Comparison of ENCODE assay signal across 9 cellular contexts in the genomic region with DNA sequence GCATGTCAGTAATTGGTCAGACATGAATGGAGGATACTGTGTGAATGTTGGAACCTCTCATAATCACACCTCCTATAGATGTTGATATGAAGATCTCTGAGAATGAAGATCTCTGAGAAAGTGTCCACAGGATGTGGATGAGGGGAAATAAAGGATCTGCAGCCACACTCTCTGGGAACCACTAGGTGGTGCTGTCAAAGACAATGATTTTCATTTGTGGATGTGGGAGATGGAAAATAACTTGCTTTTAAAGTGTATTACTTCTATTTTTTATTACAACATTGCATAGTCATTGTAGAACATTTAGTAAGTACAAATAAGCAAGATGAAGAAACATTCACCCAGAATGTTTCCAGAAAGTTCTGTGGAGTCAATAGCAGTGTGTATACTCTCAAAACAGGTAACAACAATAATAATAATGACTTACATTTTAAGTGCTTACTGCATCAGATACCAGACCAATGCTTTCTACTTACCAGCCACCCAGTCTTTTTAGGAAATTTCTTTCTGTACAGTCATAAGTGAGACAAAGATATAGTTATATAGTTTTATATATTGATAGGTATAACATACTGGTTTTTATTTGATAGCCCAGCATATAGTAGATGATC.
DNase-seq lines count a peak whose midpoint lies in the region; ATAC-seq and TF ChIP-seq lines count a peak whose summit lies in the region.
"Had no signal": no experiment of that assay in that cellular context is flagged by ENCODE, and none has a peak within 500 bp of the region (broad histone marks: within the 10 kb centered on the region; RNA-seq: fewer than 3 reads in every experiment).

No MANE protein-coding gene starts in this region.

- no peak for ATAC-seq in effector memory CD8-positive, alpha-beta T cell (replicated peaks)

- H3K36me3 ChIP-seq in ovary = no peaks in the 10 kb centered on the region

- TF ChIP-seq CTCF in HFFc6 (IDR thresholded peaks at IDR 0.05) (peak; percentile 89), astrocyte of the spinal cord (IDR thresholded peaks at IDR 0.05; ENCODE audit: low read depth, low read length) (peak; percentile 87), ovary (IDR thresholded peaks at IDR 0.05) (no peak)

- intact Hi-C loops in ovary (cut with DNase I) = no loop called here

- no peak overlapping the region for H3K27ac ChIP-seq in ovary

- no peak for TF ChIP-seq EP300 in ovary (IDR thresholded peaks at IDR 0.05)

- no peaks in the 10 kb centered on the region for H3K36me3 Mint-ChIP-seq in HFFc6 (ENCODE audit: low read depth)
- H3K36me3 Mint-ChIP-seq in effector memory CD8-positive, alpha-beta T cell (ENCODE audit: insufficient read depth) = peaks cover 2% of the 10 kb centered on the region

- no peaks in the 10 kb centered on the region for H3K9me3 Mint-ChIP-seq in HFFc6
- no peaks in the 10 kb centered on the region for H3K9me3 Mint-ChIP-seq in effector memory CD8-positive, alpha-beta T cell

- H3K4me3 Mint-ChIP-seq in HFFc6 = no peak overlapping the region
- no peak overlapping the region for H3K4me3 Mint-ChIP-seq in effector memory CD8-positive, alpha-beta T cell

- no peaks in the 10 kb centered on the region for H3K4me1 ChIP-seq in ovary (ENCODE audit: insufficient read depth)

- H3K27ac Mint-ChIP-seq in HFFc6 = no peak overlapping the region
- H3K27ac Mint-ChIP-seq in effector memory CD8-positive, alpha-beta T cell = no peak overlapping the region

- in situ Hi-C loops in astrocyte of the spinal cord (cut with HindIII; ENCODE audit: low sequenced_read_pairs) = no loop called here

- no peak for TF ChIP-seq POLR2A in ovary (IDR thresholded peaks at IDR 0.05)

- no peak overlapping the region for H3K4me3 ChIP-seq in astrocyte of the spinal cord (ENCODE audit: low read depth, low read length)
- no peak overlapping the region for H3K4me3 ChIP-seq in ovary

- no peaks in the 10 kb centered on the region; the same call in 1 of the 2 replicates for H3K4me1 Mint-ChIP-seq in HFFc6 (ENCODE audit: low read depth)
- no peaks in the 10 kb centered on the region for H3K4me1 Mint-ChIP-seq in effector memory CD8-positive, alpha-beta T cell (ENCODE audit: low read depth in 2 of 2)

- DNase-seq in DMS53 treated with DMSO at 0.1 percent for 48 hours (lab: John Stamatoyannopoulos, UW; ENCODE audit: unreplicated experiment) = peak; percentile 12
- DNase-seq in HFFc6 = peak; percentile 41
- peak; percentile 31 for DNase-seq in astrocyte of the spinal cord (ENCODE audit: low read depth, low spot score)
- peak; percentile 27 to 41 for DNase-seq in lung microvascular endothelial cell (ENCODE audit: low read depth in 2 of 2)
- DNase-seq in NCI-H2196 treated with DMSO at 0.1 percent for 48 hours (lab: John Stamatoyannopoulos, UW; ENCODE audit: unreplicated experiment) = no peak
- no peak for DNase-seq in ovary
- no peak for DNase-seq in effector memory CD8-positive, alpha-beta T cell
- DNase-seq in globus pallidus (ENCODE audit: low spot score) = no peak
- DNase-seq: activated gamma-delta T cell treated with Interleukin-2 at 50 U/mL for 16 hours had no signal

- H3K9me3 ChIP-seq in ovary = no peaks in the 10 kb centered on the region

- no peaks in the 10 kb centered on the region; the same call in 1 of the 2 replicates for H3K27me3 Mint-ChIP-seq in HFFc6 (ENCODE audit: insufficient read depth)
- H3K27me3 Mint-ChIP-seq in effector memory CD8-positive, alpha-beta T cell = peaks cover 29 to 30% of the 10 kb centered on the region in 2 donors

- no peaks in the 10 kb centered on the region for H3K27me3 ChIP-seq in ovary

Comparison
In these comparisons a context has a peak if more than half of its experiments do, and no peak if none do; other contexts are left out.
1. DNase-seq: peak in DMS53 treated with DMSO at 0.1 percent for 48 hours (single experiment), HFFc6 (single experiment), astrocyte of the spinal cord (single experiment) and lung microvascular endothelial cell (2 of 2); none in NCI-H2196 treated with DMSO at 0.1 percent for 48 hours (single experiment), ovary (0 of 5), effector memory CD8-positive, alpha-beta T cell (0 of 3) and globus pallidus (single experiment).
2. CTCF ChIP-seq: peak in HFFc6 (single experiment) and astrocyte of the spinal cord (single experiment); none in ovary (0 of 3).